Comparison of ENCODE assay signal across 20 cellular contexts in genomic region chr12:69608114-69608513, GRCh38. TPM values are rescaled to one million over a fixed set of nuclear protein-coding genes. Genes with fewer than 3 reads are reported as not detected.
"Had no signal": no experiment of that assay in that cellular context is flagged by ENCODE, and none has a peak within 500 bp of the region (broad histone marks: within the 10 kb centered on the region; RNA-seq: fewer than 3 reads in every experiment).

No MANE protein-coding gene starts in this region.

- ATAC-seq: stimulated activated naive CD8-positive, alpha-beta T cell treated with anti-CD3 and anti-CD28 coated beads, Interleukin-15, Interleukin-2, amounts not matched to agents 100 U/mL and 50 U/mL, for 24 hours; upper lobe of right lung had no signal

- H3K36me3 ChIP-seq: prostate gland had no signal

- H3K4me3 ChIP-seq: prostate gland, sigmoid colon, suprapubic skin, upper lobe of right lung had no signal

- H3K4me1 ChIP-seq: prostate gland, sigmoid colon, suprapubic skin, upper lobe of right lung had no signal

- H3K9me3 Mint-ChIP-seq: activated naive CD4-positive, alpha-beta T cell treated with anti-CD3 and anti-CD28 coated beads, Interleukin-2, amount 50 U/mL, for 24 hours; activated T-helper 2 cell treated with anti-CD3 and anti-CD28 coated beads, Interferon-gamma antibody, Interleukin-2, Interleukin-4, amounts not matched to agents 10 μg/mL and 5 μg/mL and 100 μg/mL, durations not matched to agents 14 hours and 24 hours and 36 hours; brain; nephron had no signal

- DNase-seq: activated CD4-positive, alpha-beta T cell treated with anti-CD3 and anti-CD28 coated beads, Interleukin-2, amount 50 U/mL, for 1 hour; activated T-cell treated with anti-CD3 and anti-CD28 coated beads for 4 hours; amygdala; sigmoid colon; stimulated activated CD4-positive, alpha-beta T cell treated with anti-CD3 and anti-CD28 coated beads, Interleukin-12 subunit alpha, Interleukin-12 subunit beta, amount 100 ng/mL, for 4 hours; stimulated activated naive CD8-positive, alpha-beta T cell treated with anti-CD3 and anti-CD28 coated beads, Interleukin-15, Interleukin-2, amounts not matched to agents 100 U/mL and 50 U/mL, for 24 hours; T-helper 1 cell; upper lobe of right lung had no signal

- H3K27me3 ChIP-seq: sigmoid colon, suprapubic skin, upper lobe of right lung had no signal

- H3K9me3 ChIP-seq: prostate gland, sigmoid colon, suprapubic skin, upper lobe of right lung had no signal

- H3K27ac Mint-ChIP-seq: activated naive CD4-positive, alpha-beta T cell treated with anti-CD3 and anti-CD28 coated beads, Interleukin-2, amount 50 U/mL, for 24 hours; activated T-helper 2 cell treated with anti-CD3 and anti-CD28 coated beads, Interferon-gamma antibody, Interleukin-2, Interleukin-4, amounts not matched to agents 10 μg/mL and 5 μg/mL and 100 μg/mL, durations not matched to agents 14 hours and 24 hours and 36 hours; brain; memory B cell; nephron had no signal

- H3K4me1 Mint-ChIP-seq: activated naive CD4-positive, alpha-beta T cell treated with anti-CD3 and anti-CD28 coated beads, Interleukin-2, amount 50 U/mL, for 24 hours; brain; memory B cell; nephron had no signal

- H3K27ac ChIP-seq: prostate gland, sigmoid colon, suprapubic skin, upper lobe of right lung had no signal

- H3K4me3 Mint-ChIP-seq: activated naive CD4-positive, alpha-beta T cell treated with anti-CD3 and anti-CD28 coated beads, Interleukin-2, amount 50 U/mL, for 24 hours; brain; memory B cell; nephron had no signal

- H3K27me3 Mint-ChIP-seq: memory B cell had no signal

RNA-seq across cellular contexts. Expression of gene LRRC10, which starts 2.6 kb away (rescaled TPM):
- total RNA-seq: activated CD8-positive, alpha-beta memory T cell treated with anti-CD3 and anti-CD28 coated beads for 36 hours; activated T-helper 2 cell treated with anti-CD3 and anti-CD28 coated beads, Interferon-gamma antibody, Interleukin-2, Interleukin-4, amounts not matched to agents 10 μg/mL and 5 μg/mL and 100 μg/mL, durations not matched to agents 14 hours and 24 hours and 36 hours; cerebellum; fibroblast of lung; glomerular endothelial cell; omental fat pad; prostate gland; sigmoid colon; suprapubic skin; upper lobe of right lung had no signal
- polyA plus RNA-seq: fibroblast of lung had no signal
